ENCODE assay signal across 1 cellular context in genomic region chr1:153527023-153527724, GRCh38.
A peak's percentile ranks its signal among the peaks of the same experiment; 100 is the strongest.
TF ChIP-seq lines count a peak whose summit lies in the region.

No MANE protein-coding gene starts in this region.

TF ChIP-seq in K562, 482 proteins besides CTCF, POLR2A, EP300 and RAD21:
- TF ChIP-seq L3MBTL2 (IDR thresholded peaks at IDR 0.05) (peak; percentile 25; the same call in 1 of the 2 replicates), PHF8 (IDR thresholded peaks at IDR 0.05; ENCODE audit: borderline replicate concordance, low read length) (0 out of 2 replicates have a peak, but pooled peaks have one; percentile 8), E2F6 (IDR thresholded peaks at IDR 0.05; ENCODE audit: borderline replicate concordance in 1 of 2, extremely low read depth in 1 of 2, insufficient read depth in 1 of 2, insufficient read length in 1 of 2, low read depth in 1 of 2, low read length in 1 of 2, poor library complexity in 1 of 2, severe bottlenecking in 1 of 2) (peak in 1 of 2 experiments; percentile 30), FOXJ3 (CRISPR knock-in tag; IDR thresholded peaks at IDR 0.05) (no peak), CAMTA2 (CRISPR knock-in tag; conservative IDR thresholded peaks at IDR 0.05) (no peak), ZHX1 (conservative IDR thresholded peaks at IDR 0.05; ENCODE audit: low read length) (no peak), ATF3 (IDR thresholded peaks at IDR 0.05) (0 out of 2 replicates have a peak, but pooled peaks have one; percentile 22), ATF3 (CRISPR knock-in tag; conservative IDR thresholded peaks at IDR 0.05) (no peak)
